ENCODE assay signal across 12 cellular contexts in the genomic region with DNA sequence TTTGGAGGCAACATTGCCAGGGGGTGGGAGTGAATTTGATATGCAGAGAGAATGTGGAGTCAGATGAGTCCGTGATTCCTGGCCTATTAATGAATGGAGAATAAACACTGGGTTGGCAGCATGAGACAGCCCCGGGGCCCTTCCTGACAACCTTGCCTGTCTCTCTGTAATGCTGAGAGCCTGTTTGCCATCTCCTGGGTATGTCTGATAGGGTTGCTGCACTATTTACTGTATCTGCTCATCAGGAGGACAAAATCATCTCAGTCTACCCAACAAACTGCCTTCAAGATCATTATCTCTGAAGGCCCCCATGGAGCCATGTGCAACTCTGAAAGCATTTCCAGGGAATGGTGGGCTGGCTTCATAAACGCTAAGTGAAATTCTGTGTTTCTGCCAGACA.
A peak's percentile ranks its signal among the peaks of the same experiment; 100 is the strongest.
DNase-seq lines count a peak whose midpoint lies in the region; ATAC-seq and TF ChIP-seq lines count a peak whose summit lies in the region.
"Had no signal": no experiment of that assay in that cellular context is flagged by ENCODE, and none has a peak within 500 bp of the region (broad histone marks: within the 10 kb centered on the region; RNA-seq: fewer than 3 reads in every experiment).

No MANE protein-coding gene starts in this region.

- intact Hi-C loops in CD8-positive, alpha-beta T cell (cut with DNase I, micrococcal nuclease), result no loop called here

- H3K4me3 ChIP-seq in CD8-positive, alpha-beta T cell (ENCODE audit: low read depth, low read length), result no peak overlapping the region
- H3K4me3 ChIP-seq: thoracic aorta had no signal

- H3K9me3 ChIP-seq in CD8-positive, alpha-beta T cell (ENCODE audit: low read length), result no peaks in the 10 kb centered on the region
- H3K9me3 ChIP-seq: thoracic aorta had no signal

- no peak for ATAC-seq in CD8-positive, alpha-beta T cell
- ATAC-seq in GM18505 (IDR thresholded peaks at IDR 0.05; ENCODE audit: unreplicated experiment), result no peak
- no peak for ATAC-seq in GM19397 (IDR thresholded peaks at IDR 0.05; ENCODE audit: unreplicated experiment)

- POLR2A ChIA-PET in CD8-positive, alpha-beta T cell (lab: Charles Lee), result interaction anchor here (1.0 to 1.1 kb wide), 3 partner anchors 10 to 11 kb away, joined by 3 read pairs; no protein-coding TSS in a partner anchor

- H3K27ac Mint-ChIP-seq in CD8-positive, alpha-beta T cell, result peak overlapping the region; percentile 90
- H3K27ac Mint-ChIP-seq in IgD-negative memory B cell, result peak overlapping the region; percentile 43 to 80 (median 52)

- CTCF ChIA-PET in CD8-positive, alpha-beta T cell (lab: Charles Lee), result interaction anchor here (0.9 to 2.9 kb wide), 3 partner anchors 47 to 90 kb away, joined by 3 to 14 read pairs (median 13); no protein-coding TSS in a partner anchor

- H3K9me3 Mint-ChIP-seq in CD8-positive, alpha-beta T cell, result peaks cover 3% of the 10 kb centered on the region
- peaks cover 0 to 3% (median 2%) of the 10 kb centered on the region in 3 donors for H3K9me3 Mint-ChIP-seq in IgD-negative memory B cell

- no peaks in the 10 kb centered on the region for H3K27me3 Mint-ChIP-seq in CD8-positive, alpha-beta T cell (ENCODE audit: low read depth)
- no peaks in the 10 kb centered on the region for H3K27me3 Mint-ChIP-seq in IgD-negative memory B cell

- no peaks in the 10 kb centered on the region for H3K27me3 ChIP-seq in CD8-positive, alpha-beta T cell (ENCODE audit: insufficient read depth, low read length)

- no peak overlapping the region for H3K27ac ChIP-seq in CD8-positive, alpha-beta T cell (ENCODE audit: low read depth, low read length)
- H3K27ac ChIP-seq: thoracic aorta had no signal

- no peak for DNase-seq in CD8-positive, alpha-beta T cell
- DNase-seq in SK-N-DZ (ENCODE audit: low spot score), result peak; percentile 60
- peak; percentile 57 for DNase-seq in foreskin melanocyte
- no peak for DNase-seq in CD1c-positive myeloid dendritic cell (ENCODE audit: extremely low spot score)
- DNase-seq in germinal center (ENCODE audit: low spot score), result no peak
- DNase-seq: amniotic stem cell, dermis blood vessel endothelial cell, T-helper 2 cell had no signal

- H3K36me3 Mint-ChIP-seq in CD8-positive, alpha-beta T cell, result peaks cover 69% of the 10 kb centered on the region
- peaks cover 21% of the 10 kb centered on the region for H3K36me3 Mint-ChIP-seq in IgD-negative memory B cell

- H3K4me1 ChIP-seq in CD8-positive, alpha-beta T cell (ENCODE audit: insufficient read depth, low read length), result peaks cover 42% of the 10 kb centered on the region

- H3K36me3 ChIP-seq in CD8-positive, alpha-beta T cell (ENCODE audit: insufficient read depth, low read length), result peaks cover 52% of the 10 kb centered on the region
- H3K36me3 ChIP-seq: thoracic aorta had no signal

- no peak for TF ChIP-seq POLR2A in GM18505 (IDR thresholded peaks at IDR 0.05; ENCODE audit: borderline replicate concordance, extremely low read depth, insufficient read depth, insufficient read length)

- no peak for TF ChIP-seq CTCF in CD8-positive, alpha-beta T cell (IDR thresholded peaks at IDR 0.05)

- H3K4me1 Mint-ChIP-seq in CD8-positive, alpha-beta T cell (ENCODE audit: low read depth), result peaks cover 66% of the 10 kb centered on the region
- H3K4me1 Mint-ChIP-seq in IgD-negative memory B cell, result peaks cover 46 to 52% (median 47%) of the 10 kb centered on the region in 3 donors

- no peak overlapping the region for H3K4me3 Mint-ChIP-seq in CD8-positive, alpha-beta T cell
- H3K4me3 Mint-ChIP-seq in IgD-negative memory B cell, result peak overlapping the region in 1 of 4 donors; percentile 83

Comparison
In these comparisons a context has a peak if more than half of its experiments do, and no peak if none do; other contexts are left out.
1. DNase-seq: peak in SK-N-DZ (single experiment) and foreskin melanocyte (single experiment); none in CD8-positive, alpha-beta T cell (0 of 7), CD1c-positive myeloid dendritic cell (single experiment) and germinal center (single experiment).